In the genomic region with DNA sequence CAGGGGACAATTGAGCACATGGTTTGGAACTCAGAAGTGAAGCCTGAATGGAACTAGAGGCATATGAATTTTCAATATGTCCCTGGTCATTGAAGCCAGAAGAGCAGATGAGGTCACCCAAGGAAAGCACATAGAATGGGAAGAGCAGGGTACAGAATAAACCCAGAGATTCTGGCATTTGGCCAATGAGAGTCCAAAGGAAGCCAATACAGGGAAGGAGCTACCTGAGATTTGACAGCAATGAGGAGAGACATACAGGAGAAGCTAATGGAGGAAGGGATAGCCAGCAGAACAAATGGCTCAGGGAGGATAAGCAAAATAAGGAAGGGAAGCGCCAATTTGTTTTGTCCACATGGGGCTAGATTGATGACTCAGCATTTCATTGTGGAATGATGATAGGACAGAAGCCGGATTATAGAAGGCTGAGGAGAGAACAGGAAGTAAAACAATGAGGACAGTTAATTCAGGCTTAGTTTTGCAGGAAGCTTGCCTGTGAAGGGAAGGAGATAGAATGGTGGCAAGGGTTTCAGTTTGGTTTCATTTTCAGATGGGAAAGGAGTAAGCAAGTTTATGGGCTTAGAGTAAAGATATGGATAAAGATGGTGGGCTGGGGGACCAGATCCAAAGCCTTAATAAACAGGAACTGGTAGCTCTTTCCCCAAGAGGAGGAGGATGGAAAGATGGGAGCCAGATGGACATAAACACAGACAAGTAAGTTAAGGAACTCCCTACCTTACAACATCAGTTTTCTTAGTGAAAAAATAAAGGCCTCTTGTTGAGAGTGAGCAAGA, we compare ENCODE assay signal across 10 cellular contexts. TPM values are rescaled to one million over a fixed set of nuclear protein-coding genes. Genes with fewer than 3 reads are reported as not detected.
DNase-seq lines count a peak whose midpoint lies in the region; ATAC-seq, FAIRE-seq and TF ChIP-seq lines count a peak whose summit lies in the region.
"Had no signal": no experiment of that assay in that cellular context is flagged by ENCODE, and none has a peak within 500 bp of the region (broad histone marks: within the 10 kb centered on the region; RNA-seq: fewer than 3 reads in every experiment).

No MANE protein-coding gene starts in this region.

- intact Hi-C loops in endothelial cell of umbilical vein (cut with micrococcal nuclease), result no loop called here

- TF ChIP-seq CTCF in endothelial cell of umbilical vein (IDR thresholded peaks at IDR 0.05; ENCODE audit: extremely low read depth in 1 of 2, insufficient read depth in 1 of 2, low read depth in 1 of 2, low read length in 2 of 2) (no peak), osteoblast (IDR thresholded peaks at IDR 0.05; ENCODE audit: extremely low read depth, low read depth, low read length) (no peak)

- CTCF ChIA-PET in endothelial cell of umbilical vein (lab: Charles Lee), result interaction anchor here (1.2 kb wide), 1 partner anchor 32 kb away, joined by 3 read pairs; no protein-coding TSS in a partner anchor

- peak overlapping the region in 1 of 3 experiments; percentile 38 for H3K4me3 ChIP-seq in endothelial cell of umbilical vein (replicated peaks in 1 of 3; ENCODE audit: insufficient read depth in 1 of 3, low read depth in 1 of 3, low read length in 3 of 3)
- no peak overlapping the region for H3K4me3 ChIP-seq in osteoblast (ENCODE audit: insufficient read depth, low read length)

- H4K20me1 ChIP-seq in endothelial cell of umbilical vein (replicated peaks; ENCODE audit: control insufficient read depth, extremely low read depth, insufficient read depth, low read length) (no peaks in the 10 kb centered on the region), osteoblast (ENCODE audit: insufficient read depth, low read length) (peaks cover 5% of the 10 kb centered on the region)

- BruUV-seq in endothelial cell of umbilical vein (replicated peaks; lab: Mats Ljungman, UMichigan), result no TSS peak

- H3K27me3 ChIP-seq in endothelial cell of umbilical vein (ENCODE audit: control insufficient read depth in 2 of 2, insufficient read depth in 2 of 2, low read length in 2 of 2), result no peaks in the 10 kb centered on the region
- no peaks in the 10 kb centered on the region for H3K27me3 ChIP-seq in osteoblast (ENCODE audit: insufficient read depth, low read length)

- POLR2A ChIA-PET in endothelial cell of umbilical vein (lab: Charles Lee), result no interaction called here

- DNase-seq in GF-D8 (lab: John Stamatoyannopoulos, UW) (peak; percentile 16), NCI-H82 treated with DMSO at 0.1 percent for 48 hours (lab: John Stamatoyannopoulos, UW; ENCODE audit: unreplicated experiment) (peak; percentile 17), endothelial cell of umbilical vein (ENCODE audit: low read depth, low spot score) (peak; percentile 50), osteoblast (ENCODE audit: insufficient read length, low spot score, missing footprints) (no peak), left lobe of liver (ENCODE audit: low spot score) (no peak)
- DNase-seq: NCI-H226 had no signal

- H3K27ac ChIP-seq in endothelial cell of umbilical vein (ENCODE audit: insufficient read depth, low read depth, low read length), result peak overlapping the region; percentile 7
- no peak overlapping the region for H3K27ac ChIP-seq in osteoblast (ENCODE audit: low read depth, low read length)
- H3K27ac ChIP-seq: VCaP had no signal

- no peak for ATAC-seq in HG02678 (IDR thresholded peaks at IDR 0.05; ENCODE audit: unreplicated experiment)
- no peak for ATAC-seq in HG03135 (IDR thresholded peaks at IDR 0.05; ENCODE audit: unreplicated experiment)
- no peak for ATAC-seq in GM19467 (IDR thresholded peaks at IDR 0.05; ENCODE audit: unreplicated experiment)
- ATAC-seq in left lobe of liver, result no peak

- H3K9me3 ChIP-seq in endothelial cell of umbilical vein (replicated peaks; ENCODE audit: control insufficient read depth, insufficient read depth, low read length) (no peaks in the 10 kb centered on the region), osteoblast (ENCODE audit: low read depth, low read length) (no peaks in the 10 kb centered on the region)

- TF ChIP-seq POLR2A in endothelial cell of umbilical vein (IDR thresholded peaks at IDR 0.05; ENCODE audit: low read depth, low read length), result no peak

- H3K9ac ChIP-seq in endothelial cell of umbilical vein (replicated peaks; ENCODE audit: extremely low read depth, insufficient read depth, low read length), result no peak overlapping the region

- dilution Hi-C loops in endothelial cell of umbilical vein (cut with MboI; ENCODE audit: extremely low pct_ligation_motif_present, low sequenced_read_pairs), result no loop called here

- FAIRE-seq in endothelial cell of umbilical vein (lab: Jason Lieb, UNC), result peak; percentile 71

- H2AFZ ChIP-seq in endothelial cell of umbilical vein (ENCODE audit: low read depth, low read length) (peak overlapping the region; percentile 96), osteoblast (ENCODE audit: low read length) (peak overlapping the region; percentile 81)

- no peaks in the 10 kb centered on the region for H3K36me3 ChIP-seq in endothelial cell of umbilical vein (ENCODE audit: control insufficient read depth in 2 of 2, extremely low read depth in 1 of 2, insufficient read depth in 2 of 2, low read length in 2 of 2)
- H3K36me3 ChIP-seq in osteoblast (ENCODE audit: insufficient read depth, low read length), result no peaks in the 10 kb centered on the region

- H3K4me1 ChIP-seq in endothelial cell of umbilical vein (ENCODE audit: control insufficient read depth, extremely low read depth, insufficient read depth, low read length) (peaks cover 21% of the 10 kb centered on the region), osteoblast (ENCODE audit: insufficient read depth, low read length) (peaks cover 11% of the 10 kb centered on the region)

- H3K4me2 ChIP-seq in endothelial cell of umbilical vein (ENCODE audit: insufficient read depth, low read length), result peak overlapping the region; percentile 84
- peak overlapping the region; percentile 20 for H3K4me2 ChIP-seq in osteoblast (ENCODE audit: insufficient read depth, low read length)

- H3K9me1 ChIP-seq in endothelial cell of umbilical vein (replicated peaks; ENCODE audit: control insufficient read depth, extremely low read depth, insufficient read depth, low read length), result no peaks in the 10 kb centered on the region

- H3K79me2 ChIP-seq in endothelial cell of umbilical vein (ENCODE audit: control insufficient read depth, insufficient read depth, low read length) (peaks cover 14% of the 10 kb centered on the region), osteoblast (ENCODE audit: insufficient read depth, low read length) (peaks cover 14% of the 10 kb centered on the region)

TF ChIP-seq in endothelial cell of umbilical vein, 7 proteins besides CTCF, POLR2A, EP300 and RAD21:
- no peak for TF ChIP-seq EZH2 (IDR thresholded peaks at IDR 0.05; ENCODE audit: borderline replicate concordance, low read depth, low read length, severe bottlenecking)
- TF ChIP-seq JUN (IDR thresholded peaks at IDR 0.05; ENCODE audit: borderline replicate concordance, insufficient read depth, insufficient read length, low read depth), result peak; percentile 21

RNA-seq across cellular contexts. Expression of a gene that starts 3.2 kb away (rescaled TPM):
- total RNA-seq in endothelial cell of umbilical vein, result 21.3 and 21.6 TPM in 2 replicates
- polyA plus RNA-seq in endothelial cell of umbilical vein, result 24.3 and 25.7 TPM in 2 replicates
- 29.8 and 30.5 TPM in 2 replicates for polyA plus RNA-seq in endothelial cell of umbilical vein (2011; cell fraction: cytosol; rRNA removed)
- polyA plus RNA-seq in endothelial cell of umbilical vein (2011; cell fraction: nucleus; rRNA removed), result 10.5 and 11.0 TPM in 2 replicates
- polyA plus RNA-seq in endothelial cell of umbilical vein (2012), result 21.8 and 27.0 TPM in 2 replicates
- 14.3 and 17.4 TPM in 2 replicates for polyA minus RNA-seq in endothelial cell of umbilical vein
- 32.1 TPM for polyA minus RNA-seq in endothelial cell of umbilical vein (2011; cell fraction: cytosol; rRNA and poly(A)+ RNA removed)
- polyA minus RNA-seq in endothelial cell of umbilical vein (2011; cell fraction: nucleus; rRNA and poly(A)+ RNA removed), result 3.3 and 4.4 TPM in 2 replicates
- 10.5 and 11.8 TPM in 2 replicates for total RNA-seq in osteoblast
- total RNA-seq in left lobe of liver, result 14.8 TPM

Comparison
In these comparisons a context has a peak if more than half of its experiments do, and no peak if none do; other contexts are left out.
1. DNase-seq: peak in GF-D8 (single experiment), NCI-H82 treated with DMSO at 0.1 percent for 48 hours (single experiment) and endothelial cell of umbilical vein (single experiment); none in osteoblast (single experiment) and left lobe of liver (single experiment).